In the genomic region with DNA sequence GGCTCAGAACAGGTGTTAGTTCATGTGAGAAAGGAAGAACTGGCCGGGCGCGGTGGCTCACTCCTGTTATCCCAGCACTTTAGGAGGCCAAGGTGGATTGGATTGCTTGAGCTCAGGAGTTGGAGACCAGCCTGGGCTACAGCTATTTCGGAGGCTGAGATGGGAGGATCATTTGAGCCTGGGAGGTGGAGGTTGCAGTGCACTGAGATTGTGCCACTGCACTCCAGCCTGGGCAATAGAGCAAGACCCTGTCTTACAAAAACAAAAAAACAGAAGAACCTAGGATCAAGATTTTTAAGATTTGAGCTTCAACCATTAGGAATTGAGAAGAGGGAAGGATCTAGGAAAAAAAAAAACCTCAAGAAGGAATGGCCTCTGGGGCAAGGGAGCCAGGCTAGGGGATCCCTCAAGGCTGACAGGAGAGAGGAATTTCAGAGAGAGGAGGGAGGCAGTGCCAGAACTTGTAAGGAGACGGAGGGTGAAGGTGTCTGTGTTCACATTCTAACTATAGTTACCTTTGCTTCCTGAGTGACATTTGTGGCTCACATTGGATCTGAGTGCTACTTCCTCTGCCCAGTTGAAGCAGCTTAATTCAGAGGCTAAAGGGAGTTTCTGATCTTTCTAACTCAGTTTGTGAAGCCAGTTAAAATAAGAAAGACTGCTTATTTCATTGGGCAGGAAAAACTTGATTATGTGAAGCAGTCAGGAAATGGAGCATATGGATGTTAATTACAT, we compare ENCODE assay signal across 18 cellular contexts. TPM values are rescaled to one million over a fixed set of nuclear protein-coding genes. Genes with fewer than 3 reads are reported as not detected.
A peak's percentile ranks its signal among the peaks of the same experiment; 100 is the strongest.
DNase-seq lines count a peak whose midpoint lies in the region; ATAC-seq, FAIRE-seq and TF ChIP-seq lines count a peak whose summit lies in the region.
"Had no signal": no experiment of that assay in that cellular context is flagged by ENCODE, and none has a peak within 500 bp of the region (broad histone marks: within the 10 kb centered on the region; RNA-seq: fewer than 3 reads in every experiment).

No MANE protein-coding gene starts in this region.

- DNase-seq in CD8-positive, alpha-beta T cell, result no peak
- DNase-seq in activated B cell treated with CpG ODN at 0.5 μM for 24 hours (no peak), mesothelial cell of epicardium (ENCODE audit: low spot score in 2 of 2, unreplicated experiment in 2 of 2) (no peak), H4 (ENCODE audit: low spot score) (no peak), HTR-8/SVneo (ENCODE audit: insufficient read length, low spot score) (no peak), dorsolateral prefrontal cortex (no peak), foreskin keratinocyte (no peak)
- DNase-seq: activated CD4-positive, CD25-positive, alpha-beta regulatory T cell treated with anti-CD3 and anti-CD28 coated beads, Interleukin-2, amount 50 U/mL, for 72 hours; KBM-7; kidney glomerular epithelial cell; NCI-H1436; NCI-H446 treated with DMSO at 0.1 percent for 48 hours; PC-3; retina; stimulated activated CD4-positive, alpha-beta T cell treated with anti-CD3 and anti-CD28 coated beads, Interleukin-4, amount 100 ng/mL, for 1 hour had no signal

- peak overlapping the region; percentile 47 to 77 (median 61) for H3K4me2 ChIP-seq in BLaER1 treated with 17β-estradiol and CSF1 and Interleukin-3, amounts not matched to agents 10 nM and 100 nM

- H3K36me3 ChIP-seq in BLaER1 treated with 17β-estradiol and CSF1 and Interleukin-3, amounts not matched to agents 10 nM and 100 nM, result peaks cover 28 to 68% (median 38%) of the 10 kb centered on the region in 11 experiments
- no peaks in the 10 kb centered on the region for H3K36me3 ChIP-seq in CD8-positive, alpha-beta T cell (ENCODE audit: insufficient read depth, low read length)

- no peak for FAIRE-seq in HTR-8/SVneo (lab: Jason Lieb, UNC)
- FAIRE-seq: bronchial epithelial cell, H1 had no signal

- CTCF ChIA-PET in CD8-positive, alpha-beta T cell (lab: Charles Lee), result interaction anchor here (0.8 to 2.1 kb wide), 2 partner anchors 14 to 26 kb away, joined by 3 to 7 read pairs; no protein-coding TSS in a partner anchor
- CTCF ChIA-PET in activated B cell treated with CpG ODN at 0.5 μM for 24 hours (lab: Charles Lee), result no interaction called here

- H3K27me3 Mint-ChIP-seq in CD8-positive, alpha-beta T cell (ENCODE audit: low read depth), result no peaks in the 10 kb centered on the region
- no peaks in the 10 kb centered on the region for H3K27me3 Mint-ChIP-seq in activated B cell treated with CpG ODN at 0.5 μM for 24 hours
- H3K27me3 Mint-ChIP-seq in mesothelial cell of epicardium (ENCODE audit: low read depth), result no peaks in the 10 kb centered on the region

- H3K4me1 ChIP-seq in BLaER1 treated with 17β-estradiol and CSF1 and Interleukin-3, amounts not matched to agents 10 nM and 100 nM, result peaks cover 31 to 68% (median 36%) of the 10 kb centered on the region in 10 experiments
- H3K4me1 ChIP-seq in CD8-positive, alpha-beta T cell (ENCODE audit: insufficient read depth, low read length), result peaks cover 37% of the 10 kb centered on the region
- H3K4me1 ChIP-seq in foreskin keratinocyte, result peaks cover 10% of the 10 kb centered on the region

- peaks cover 0 to 4% (median 0%) of the 10 kb centered on the region in 11 experiments; a peak in 1 of 22 replicates for H3K9me3 ChIP-seq in BLaER1 treated with 17β-estradiol and CSF1 and Interleukin-3, amounts not matched to agents 10 nM and 100 nM (replicated peaks in 1 of 11)
- H3K9me3 ChIP-seq in CD8-positive, alpha-beta T cell (ENCODE audit: low read length), result no peaks in the 10 kb centered on the region

- H3K27ac ChIP-seq in BLaER1 treated with 17β-estradiol and CSF1 and Interleukin-3, amounts not matched to agents 10 nM and 100 nM, result no peak overlapping the region
- H3K27ac ChIP-seq in CD8-positive, alpha-beta T cell (ENCODE audit: low read depth, low read length), result no peak overlapping the region
- H3K27ac ChIP-seq in dorsolateral prefrontal cortex (no peak overlapping the region), foreskin keratinocyte (no peak overlapping the region)

- no peaks in the 10 kb centered on the region for H3K27me3 ChIP-seq in BLaER1 treated with 17β-estradiol and CSF1 and Interleukin-3, amounts not matched to agents 10 nM and 100 nM
- no peaks in the 10 kb centered on the region for H3K27me3 ChIP-seq in CD8-positive, alpha-beta T cell (ENCODE audit: insufficient read depth, low read length)
- H3K27me3 ChIP-seq in dorsolateral prefrontal cortex (no peaks in the 10 kb centered on the region), foreskin keratinocyte (no peaks in the 10 kb centered on the region)

- H3K36me3 Mint-ChIP-seq in CD8-positive, alpha-beta T cell, result peaks cover 32% of the 10 kb centered on the region
- H3K36me3 Mint-ChIP-seq in activated B cell treated with CpG ODN at 0.5 μM for 24 hours (ENCODE audit: low read depth) (peaks cover 55% of the 10 kb centered on the region), mesothelial cell of epicardium (peaks cover 18% of the 10 kb centered on the region)

- no peaks in the 10 kb centered on the region for H3K9me3 Mint-ChIP-seq in CD8-positive, alpha-beta T cell
- H3K9me3 Mint-ChIP-seq in activated B cell treated with CpG ODN at 0.5 μM for 24 hours, result no peaks in the 10 kb centered on the region
- peaks cover 7% of the 10 kb centered on the region for H3K9me3 Mint-ChIP-seq in mesothelial cell of epicardium

- no peak overlapping the region for H3K9ac ChIP-seq in BLaER1 treated with 17β-estradiol and CSF1 and Interleukin-3, amounts not matched to agents 10 nM and 100 nM

- POLR2A ChIA-PET in CD8-positive, alpha-beta T cell (lab: Charles Lee), result no interaction called here
- POLR2A ChIA-PET in activated B cell treated with CpG ODN at 0.5 μM for 24 hours (lab: Charles Lee), result interaction anchor here (0.7 to 1.2 kb wide), 2 partner anchors 104 to 275 kb away, joined by 3 to 4 read pairs; partner anchors contain the start of gene EIF2S2

- no peak for TF ChIP-seq CTCF in CD8-positive, alpha-beta T cell (IDR thresholded peaks at IDR 0.05)
- no peak for TF ChIP-seq CTCF in activated B cell treated with CpG ODN at 0.5 μM for 24 hours (IDR thresholded peaks at IDR 0.05)
- TF ChIP-seq CTCF in mesothelial cell of epicardium (IDR thresholded peaks at IDR 0.05; ENCODE audit: unreplicated experiment), result no peak
- TF ChIP-seq CTCF in dorsolateral prefrontal cortex (IDR thresholded peaks at IDR 0.05 in 54 of 56, conservative IDR thresholded peaks at IDR 0.05 in 2 of 56; ENCODE audit: low read depth in 1 of 56, partially characterized antibody in 56 of 56), result no peak
- TF ChIP-seq CTCF in foreskin keratinocyte (conservative IDR thresholded peaks at IDR 0.05), result no peak

- H3K4me3 ChIP-seq in BLaER1 treated with 17β-estradiol and CSF1 and Interleukin-3, amounts not matched to agents 10 nM and 100 nM, result no peak overlapping the region
- no peak overlapping the region for H3K4me3 ChIP-seq in CD8-positive, alpha-beta T cell (ENCODE audit: low read depth, low read length)
- H3K4me3 ChIP-seq in dorsolateral prefrontal cortex, result no peak overlapping the region

- H3K4me3 Mint-ChIP-seq in CD8-positive, alpha-beta T cell, result no peak overlapping the region
- H3K4me3 Mint-ChIP-seq in activated B cell treated with CpG ODN at 0.5 μM for 24 hours (peak overlapping the region; percentile 32), mesothelial cell of epicardium (no peak overlapping the region)

- ATAC-seq in CD8-positive, alpha-beta T cell, result peak; percentile 44
- ATAC-seq in activated B cell treated with CpG ODN at 0.5 μM for 24 hours (ENCODE audit: low read depth), result no peak
- ATAC-seq in foreskin keratinocyte, result no peak
- ATAC-seq: PC-3 had no signal

- H3K27ac Mint-ChIP-seq in CD8-positive, alpha-beta T cell, result peak overlapping the region; percentile 66
- H3K27ac Mint-ChIP-seq in activated B cell treated with CpG ODN at 0.5 μM for 24 hours (peak overlapping the region; percentile 61), mesothelial cell of epicardium (peak overlapping the region; percentile 19)

- intact Hi-C loops in CD8-positive, alpha-beta T cell (cut with DNase I, micrococcal nuclease), result no loop called here
- intact Hi-C loops in activated B cell treated with CpG ODN at 0.5 μM for 24 hours (cut with micrococcal nuclease) (no loop called here), dorsolateral prefrontal cortex (cut with DNase I) (no loop called here)

- peaks cover 81% of the 10 kb centered on the region for H3K4me1 Mint-ChIP-seq in CD8-positive, alpha-beta T cell (ENCODE audit: low read depth)
- H3K4me1 Mint-ChIP-seq in activated B cell treated with CpG ODN at 0.5 μM for 24 hours, result peaks cover 81% of the 10 kb centered on the region
- peaks cover 60% of the 10 kb centered on the region for H3K4me1 Mint-ChIP-seq in mesothelial cell of epicardium

- H4K20me1 ChIP-seq in BLaER1 treated with 17β-estradiol and CSF1 and Interleukin-3, amounts not matched to agents 10 nM and 100 nM, result peaks cover 86 to 100% (median 100%) of the 10 kb centered on the region in 11 experiments

RNA-seq across cellular contexts. Expression of gene CHMP4B, which starts 26.1 kb away (rescaled TPM):
- total RNA-seq in CD8-positive, alpha-beta T cell, result 10 to 100 TPM; 55.5 to 56.1 TPM
- total RNA-seq in activated B cell treated with CpG ODN at 0.5 μM for 24 hours (116 and 121 TPM in 2 replicates), mesothelial cell of epicardium (76.9 to 79.4 TPM (median 77.7 TPM) in 3 replicates), dorsolateral prefrontal cortex (100 to 1,000 TPM in 86 of 120 experiments, 10 to 100 TPM in 34; 68.7 to 154 (median 115) TPM), foreskin keratinocyte (40.6 and 47.4 TPM in 2 replicates)
- 25.7 and 36.2 TPM in 2 replicates for total RNA-seq in H4 (2014; rRNA removed; shearing (Covaris generic))
- 88.5 and 96.2 TPM in 2 replicates for polyA plus RNA-seq in foreskin keratinocyte
